ENCODE assay signal across 15 cellular contexts in the genomic region with DNA sequence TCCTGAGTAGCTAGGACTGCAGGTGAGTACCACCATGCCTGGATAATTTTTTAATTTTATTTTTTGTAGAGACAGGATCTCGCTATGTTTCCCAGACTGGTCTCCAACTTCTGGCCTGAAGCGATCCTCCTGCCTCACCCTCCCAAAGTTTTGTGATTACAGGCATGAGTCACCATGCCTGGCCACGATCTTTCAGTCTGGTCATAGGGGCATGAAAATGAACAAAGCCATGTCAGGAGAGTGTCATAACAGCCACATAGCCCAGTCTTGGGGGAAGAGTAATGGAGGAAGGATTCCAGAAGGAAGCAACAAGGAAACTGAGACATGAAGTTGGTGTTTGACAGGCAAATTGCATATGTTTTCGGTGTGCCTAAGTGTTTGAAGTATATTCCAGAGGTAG.
"Had no signal": no experiment of that assay in that cellular context is flagged by ENCODE, and none has a peak within 500 bp of the region (broad histone marks: within the 10 kb centered on the region; RNA-seq: fewer than 3 reads in every experiment).

No MANE protein-coding gene starts in this region.

- H3K9me3 ChIP-seq: adrenal gland, psoas muscle, upper lobe of left lung had no signal

- ATAC-seq: activated CD8-positive, alpha-beta T cell treated with anti-CD3 and anti-CD28 coated beads for 36 hours; activated T-cell treated with anti-CD3 and anti-CD28 coated beads, Interleukin-2, amount 50 U/mL, for 4 hours; left ventricle myocardium superior; psoas muscle; sciatic nerve; stimulated activated naive CD8-positive, alpha-beta T cell treated with anti-CD3 and anti-CD28 coated beads, Interleukin-15, amount 100 ng/mL, for 72 hours had no signal

- H3K4me1 ChIP-seq: adrenal gland, psoas muscle, upper lobe of left lung had no signal

- H3K36me3 ChIP-seq: adrenal gland, upper lobe of left lung had no signal

- DNase-seq: activated B cell treated with CpG ODN at 0.5 μM for 24 hours; activated CD4-positive, alpha-beta T cell treated with anti-CD3 and anti-CD28 coated beads for 48 hours; activated CD8-positive, alpha-beta T cell treated with anti-CD3 and anti-CD28 coated beads for 36 hours; activated effector memory CD4-positive, alpha-beta T cell treated with anti-CD3 and anti-CD28 coated beads, Interleukin-2, amount 50 U/mL, for 16 hours; activated T-cell treated with anti-CD3 and anti-CD28 coated beads, Interleukin-2, amount 50 U/mL, for 4 hours; adrenal gland; dorsolateral prefrontal cortex; hippocampal formation; left ventricle myocardium superior; nephron progenitor cell; psoas muscle; stimulated activated naive CD8-positive, alpha-beta T cell treated with anti-CD3 and anti-CD28 coated beads, Interleukin-15, amount 100 ng/mL, for 72 hours; T-helper 2 cell; upper lobe of left lung had no signal

- H3K27me3 ChIP-seq: adrenal gland, dorsolateral prefrontal cortex, upper lobe of left lung had no signal

- H3K4me3 ChIP-seq: adrenal gland, dorsolateral prefrontal cortex, psoas muscle, upper lobe of left lung had no signal

- H3K27ac ChIP-seq: adrenal gland, dorsolateral prefrontal cortex, psoas muscle, upper lobe of left lung had no signal
